8 cellular contexts compared by ENCODE assay signal in the genomic region with DNA sequence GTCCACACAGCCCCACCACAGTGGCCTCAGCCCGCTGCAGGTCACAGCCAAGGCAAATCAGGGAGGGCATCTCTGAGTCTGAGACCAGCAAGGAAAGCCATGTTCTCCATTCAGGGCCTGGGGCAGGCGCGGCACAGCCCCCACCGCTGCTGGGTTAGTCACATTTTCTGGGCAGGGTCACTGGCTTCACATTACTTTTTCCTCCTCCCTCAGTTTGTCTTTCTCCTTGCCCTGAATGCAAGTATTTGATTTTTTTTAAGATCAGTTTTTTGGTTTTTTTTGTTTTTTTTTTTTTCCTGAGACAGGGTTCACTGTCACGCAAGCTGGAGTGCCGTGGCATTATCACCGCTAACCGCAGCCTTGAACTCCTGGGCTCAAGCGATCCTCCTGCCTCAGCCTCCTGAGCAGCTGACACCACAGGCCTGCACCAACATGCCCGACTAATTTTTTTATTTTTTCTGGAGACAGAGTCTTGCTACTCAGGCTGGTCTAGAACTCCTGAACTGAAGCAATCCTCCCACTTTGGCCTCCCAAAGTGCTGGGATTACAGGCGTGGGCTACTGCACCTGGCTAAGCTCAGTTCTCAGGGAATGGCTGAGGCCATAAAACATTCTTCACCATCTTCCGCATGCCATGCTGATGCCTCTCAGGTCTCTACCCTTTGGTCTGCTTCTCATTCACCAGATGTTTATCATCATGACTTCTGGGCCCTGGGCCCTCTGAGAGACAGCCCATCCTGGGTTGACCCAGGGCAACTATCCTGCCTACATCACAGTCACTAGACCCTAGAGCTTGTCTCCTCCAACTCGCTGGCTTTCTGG. TPM values are rescaled to one million over a fixed set of nuclear protein-coding genes. Genes with fewer than 3 reads are reported as not detected.
DNase-seq lines count a peak whose midpoint lies in the region; ATAC-seq, FAIRE-seq and TF ChIP-seq lines count a peak whose summit lies in the region.

No MANE protein-coding gene starts in this region.

- H3K27ac Mint-ChIP-seq in activated CD4-positive, alpha-beta T cell treated with anti-CD3 and anti-CD28 coated beads for 36 hours, result no peak overlapping the region

- H3K27ac ChIP-seq in hepatocyte (peak overlapping the region; percentile 37), tibial artery (peak overlapping the region; percentile 67 to 68), brain microvascular endothelial cell (no peak overlapping the region)

- peaks cover 53% of the 10 kb centered on the region for H3K4me1 Mint-ChIP-seq in activated CD4-positive, alpha-beta T cell treated with anti-CD3 and anti-CD28 coated beads for 36 hours

- no peak for ATAC-seq in activated CD4-positive, alpha-beta T cell treated with anti-CD3 and anti-CD28 coated beads for 36 hours
- no peak for ATAC-seq in HG03432 (IDR thresholded peaks at IDR 0.05; ENCODE audit: unreplicated experiment)

- H3K9me3 ChIP-seq in hepatocyte (ENCODE audit: low read depth), result no peaks in the 10 kb centered on the region
- H3K9me3 ChIP-seq in tibial artery, result no peaks in the 10 kb centered on the region

- H3K9me3 Mint-ChIP-seq in activated CD4-positive, alpha-beta T cell treated with anti-CD3 and anti-CD28 coated beads for 36 hours (ENCODE audit: low read depth), result no peaks in the 10 kb centered on the region

- in situ Hi-C loops in brain microvascular endothelial cell (cut with HindIII; ENCODE audit: low pct_ligation_motif_present, low sequenced_read_pairs), result no loop called here

- no peaks in the 10 kb centered on the region for H3K27me3 Mint-ChIP-seq in activated CD4-positive, alpha-beta T cell treated with anti-CD3 and anti-CD28 coated beads for 36 hours

- CTCF ChIA-PET in activated CD4-positive, alpha-beta T cell treated with anti-CD3 and anti-CD28 coated beads for 36 hours (lab: Charles Lee), result interaction anchor here (1.7 kb wide), 1 partner anchor 141 kb away, joined by 5 read pairs; no protein-coding TSS in a partner anchor

- H3K36me3 Mint-ChIP-seq in activated CD4-positive, alpha-beta T cell treated with anti-CD3 and anti-CD28 coated beads for 36 hours (ENCODE audit: low read depth), result no peaks in the 10 kb centered on the region

- WGBS in hepatocyte (ENCODE audit: low lambda C conversion rate, missing lambda C conversion rate), result 82% methylated on average over 13 of the region's 13 CpGs

- peaks cover 21% of the 10 kb centered on the region for H3K79me2 ChIP-seq in hepatocyte

- intact Hi-C loops in activated CD4-positive, alpha-beta T cell treated with anti-CD3 and anti-CD28 coated beads for 36 hours (cut with DNase I, micrococcal nuclease), result loop anchor here in 1 of 2 experiments (10.0 kb wide), 1 partner anchor 784 kb away; the partner anchor contains the start of genes IMMT and MRPL35
- intact Hi-C loops in tibial artery (cut with DNase I; ENCODE audit: low total_unique reads), result no loop called here

- H3K4me1 ChIP-seq in hepatocyte (ENCODE audit: insufficient read depth), result peaks cover 22% of the 10 kb centered on the region
- H3K4me1 ChIP-seq in tibial artery, result peaks cover 0 to 44% (median 36%) of the 10 kb centered on the region in 4 donors

- peak; percentile 47 for DNase-seq in activated CD4-positive, alpha-beta T cell treated with anti-CD3 and anti-CD28 coated beads for 36 hours
- no peak for DNase-seq in activated CD4-positive, alpha-beta T cell treated with anti-CD3 and anti-CD28 coated beads for 48 hours
- DNase-seq in RCC 7860 (ENCODE audit: low spot score), result peak; percentile 49
- DNase-seq in hepatocyte (ENCODE audit: low spot score), result no peak
- no peak for DNase-seq in tibial artery
- DNase-seq in amniotic stem cell (lab: John Stamatoyannopoulos, UW), result no peak
- no peak for DNase-seq in brain microvascular endothelial cell

- peak overlapping the region; percentile 60 for H3K4me3 Mint-ChIP-seq in activated CD4-positive, alpha-beta T cell treated with anti-CD3 and anti-CD28 coated beads for 36 hours

- no peak for FAIRE-seq in RCC 7860 (lab: Jason Lieb, UNC)

- H3K9me2 ChIP-seq in hepatocyte (replicated peaks; ENCODE audit: insufficient read depth), result no peaks in the 10 kb centered on the region

- POLR2A ChIA-PET in activated CD4-positive, alpha-beta T cell treated with anti-CD3 and anti-CD28 coated beads for 36 hours (lab: Charles Lee), result no interaction called here

- no peak for TF ChIP-seq CTCF in hepatocyte (IDR thresholded peaks at IDR 0.05; ENCODE audit: poor library complexity)
- no peak for TF ChIP-seq CTCF in tibial artery (IDR thresholded peaks at IDR 0.05)
- no peak for TF ChIP-seq CTCF in brain microvascular endothelial cell (IDR thresholded peaks at IDR 0.05; ENCODE audit: low read depth, low read length, missing control alignments)

- H3K36me3 ChIP-seq in hepatocyte (replicated peaks; ENCODE audit: insufficient read depth, low read depth), result no peaks in the 10 kb centered on the region
- no peaks in the 10 kb centered on the region for H3K36me3 ChIP-seq in tibial artery
- H3K36me3 ChIP-seq in brain microvascular endothelial cell (replicated peaks), result no peaks in the 10 kb centered on the region

- no peak overlapping the region for H2AFZ ChIP-seq in hepatocyte

- H4K20me1 ChIP-seq in hepatocyte (ENCODE audit: insufficient read depth, poor library complexity, severe bottlenecking), result no peaks in the 10 kb centered on the region

- H3K27me3 ChIP-seq in hepatocyte (no peaks in the 10 kb centered on the region), tibial artery (no peaks in the 10 kb centered on the region), brain microvascular endothelial cell (replicated peaks) (no peaks in the 10 kb centered on the region)

- H3K4me2 ChIP-seq in hepatocyte, result peak overlapping the region; percentile 22

- no peak overlapping the region for H3K4me3 ChIP-seq in hepatocyte
- H3K4me3 ChIP-seq in tibial artery, result peak overlapping the region; percentile 27 to 39
- no peak overlapping the region for H3K4me3 ChIP-seq in brain microvascular endothelial cell (ENCODE audit: low read depth, low read length)

RNA-seq across cellular contexts. Expression of gene CAPG, which starts 0.6 kb away (rescaled TPM):
- total RNA-seq in activated CD4-positive, alpha-beta T cell treated with anti-CD3 and anti-CD28 coated beads for 36 hours, result 10 to 100 TPM; 28.3 to 45.6 TPM
- 108 and 123 TPM in 2 replicates for total RNA-seq in hepatocyte
- 172 and 188 TPM in 2 replicates for polyA plus RNA-seq in hepatocyte

RNA-seq across cellular contexts. Expression of gene SH2D6, which starts 7.7 kb away (rescaled TPM):
- total RNA-seq in activated CD4-positive, alpha-beta T cell treated with anti-CD3 and anti-CD28 coated beads for 36 hours, result 1 to 10 TPM; 1.7 to 2.2 TPM
- total RNA-seq in hepatocyte, result 0.27 and 0.36 TPM in 2 replicates
- 2.3 and 2.8 TPM in 2 replicates for polyA plus RNA-seq in hepatocyte

RNA-seq across cellular contexts. Expression of gene ELMOD3, which starts 56.2 kb away (rescaled TPM):
- 10 to 100 TPM; 11.2 to 12.9 TPM for total RNA-seq in activated CD4-positive, alpha-beta T cell treated with anti-CD3 and anti-CD28 coated beads for 36 hours
- 17.6 and 25.1 TPM in 2 replicates for total RNA-seq in hepatocyte
- polyA plus RNA-seq in hepatocyte, result 16.4 and 18.1 TPM in 2 replicates

RNA-seq across cellular contexts. Expression of gene RETSAT, which starts 56.5 kb away (rescaled TPM):
- 10 to 100 TPM; 18.1 to 18.7 TPM for total RNA-seq in activated CD4-positive, alpha-beta T cell treated with anti-CD3 and anti-CD28 coated beads for 36 hours
- 55.3 and 58.5 TPM in 2 replicates for total RNA-seq in hepatocyte
- 22.2 and 24.7 TPM in 2 replicates for polyA plus RNA-seq in hepatocyte

Comparison
In these comparisons a context has a peak if more than half of its experiments do, and no peak if none do; other contexts are left out.
1. DNase-seq: peak in activated CD4-positive, alpha-beta T cell treated with anti-CD3 and anti-CD28 coated beads for 36 hours (single experiment) and RCC 7860 (single experiment); none in activated CD4-positive, alpha-beta T cell treated with anti-CD3 and anti-CD28 coated beads for 48 hours (single experiment), hepatocyte (single experiment), tibial artery (0 of 2), amniotic stem cell (single experiment) and brain microvascular endothelial cell (single experiment).
2. H3K4me3 ChIP-seq: peak in tibial artery (2 of 2); none in hepatocyte (single experiment) and brain microvascular endothelial cell (single experiment).